8 cellular contexts compared by ENCODE assay signal in the genomic region with DNA sequence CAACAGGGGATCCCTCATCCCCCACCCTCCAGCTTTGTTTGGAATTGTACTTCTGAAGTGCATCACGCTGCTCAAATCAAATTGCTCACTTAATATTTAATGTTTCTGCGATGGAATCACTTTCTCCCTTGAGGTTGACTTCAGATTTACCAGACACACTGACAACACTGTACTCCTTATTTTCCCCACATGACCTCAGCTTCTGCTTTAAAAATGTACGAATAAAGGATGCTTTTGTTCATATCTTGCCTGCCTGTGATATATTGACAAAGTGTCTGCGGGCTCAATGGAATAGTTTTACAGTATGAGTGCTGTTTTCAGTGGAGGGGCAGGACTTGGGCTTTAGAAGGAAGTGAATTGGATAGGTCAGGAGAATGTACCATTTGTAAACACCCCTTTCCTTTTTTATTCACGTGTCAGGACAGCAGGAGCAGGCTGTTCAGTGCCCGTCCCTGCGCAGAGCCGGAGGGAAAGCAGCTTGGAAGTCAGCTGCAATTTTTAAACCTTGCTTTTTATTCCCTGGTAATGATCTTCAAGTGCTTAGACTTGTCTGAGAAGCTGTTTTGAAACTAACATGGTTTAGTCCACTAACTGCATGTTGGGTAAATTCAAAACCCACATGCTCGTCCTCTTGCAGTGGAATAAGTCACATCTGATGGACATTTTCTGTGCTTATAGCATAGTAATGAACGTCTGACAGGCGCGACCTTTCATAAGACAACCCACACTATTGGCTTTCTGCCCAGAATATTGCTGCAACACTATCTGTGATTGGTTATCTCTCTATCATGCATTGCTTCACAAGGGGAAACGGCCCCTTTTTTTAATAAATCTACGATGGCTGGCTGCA. TPM values are rescaled to one million over a fixed set of nuclear protein-coding genes. Genes with fewer than 3 reads are reported as not detected.
DNase-seq lines count a peak whose midpoint lies in the region; ATAC-seq and TF ChIP-seq lines count a peak whose summit lies in the region.

No MANE protein-coding gene starts in this region.

- H3K79me2 ChIP-seq in OCI-LY1 (ENCODE audit: insufficient read depth, low read length): peaks cover 100% of the 10 kb centered on the region

- no peaks in the 10 kb centered on the region for H3K9me3 ChIP-seq in OCI-LY1 (ENCODE audit: low read length)

- H3K27me3 ChIP-seq in OCI-LY1 (ENCODE audit: insufficient read depth, low read length) (no peaks in the 10 kb centered on the region), foreskin keratinocyte (no peaks in the 10 kb centered on the region)

- ATAC-seq in GM19438 (IDR thresholded peaks at IDR 0.05; ENCODE audit: low read depth, unreplicated experiment) (peak; percentile 40), HG03571 (IDR thresholded peaks at IDR 0.05; ENCODE audit: unreplicated experiment) (peak; percentile 63), foreskin keratinocyte (peak; percentile 88)

- peak overlapping the region; percentile 48 for H3K9ac ChIP-seq in OCI-LY1 (ENCODE audit: low read length)

- peaks cover 53% of the 10 kb centered on the region for H3K36me3 ChIP-seq in OCI-LY1 (ENCODE audit: insufficient read depth, low read length)

- 0 out of 2 replicates have a peak, but pooled peaks cover 2% of the 10 kb centered on the region for H3F3A ChIP-seq in OCI-LY1 (ENCODE audit: insufficient read depth, low read length)

- no peak overlapping the region for H2AFZ ChIP-seq in OCI-LY1 (ENCODE audit: low read length)

- no peaks in the 10 kb centered on the region for H3K9me2 ChIP-seq in OCI-LY1 (ENCODE audit: low read depth, low read length)

- TF ChIP-seq CTCF in OCI-LY1 (IDR thresholded peaks at IDR 0.05; ENCODE audit: low read length) (no peak), foreskin keratinocyte (conservative IDR thresholded peaks at IDR 0.05) (no peak)

- peak overlapping the region; percentile 52 for H3K4me3 ChIP-seq in OCI-LY1 (ENCODE audit: low read depth, low read length, poor library complexity, severe bottlenecking)

- 0 out of 2 replicates have a peak, but pooled peaks cover 4% of the 10 kb centered on the region for H4K20me1 ChIP-seq in OCI-LY1 (ENCODE audit: insufficient read depth, low read length)

- DNase-seq in CMK (ENCODE audit: low read depth) (peak; percentile 52), foreskin keratinocyte (peak; percentile 82 to 88), non-pigmented ciliary epithelial cell (ENCODE audit: low read depth) (peak; percentile 96), GM19238 (ENCODE audit: insufficient read length, low spot score) (no peak)
- peak; percentile 34 for DNase-seq in activated gamma-delta T cell treated with anti-CD3 and anti-CD28 coated beads, Interleukin-2, amount 50 U/mL, for 16 hours (ENCODE audit: low read depth)

- H3K4me2 ChIP-seq in OCI-LY1 (ENCODE audit: low read length): peak overlapping the region; percentile 66

- peak overlapping the region; percentile 87 for H3K27ac ChIP-seq in OCI-LY1 (ENCODE audit: low read depth, low read length, poor library complexity, severe bottlenecking)
- peak overlapping the region; percentile 44 for H3K27ac ChIP-seq in foreskin keratinocyte

- H3K4me1 ChIP-seq in OCI-LY1 (ENCODE audit: insufficient read depth, low read length, severe bottlenecking) (peaks cover 93% of the 10 kb centered on the region), foreskin keratinocyte (peaks cover 24% of the 10 kb centered on the region)

RNA-seq across cellular contexts. Expression of gene MBNL1, which starts 29.9 kb away (rescaled TPM):
- total RNA-seq in foreskin keratinocyte: 66.8 and 72.7 TPM in 2 replicates
- 14.1 and 16.8 TPM in 2 replicates for polyA plus RNA-seq in foreskin keratinocyte
